Comparison of ENCODE assay signal across 9 cellular contexts in genomic region chr21:17780539-17780938, GRCh38. TPM values are rescaled to one million over a fixed set of nuclear protein-coding genes. Genes with fewer than 3 reads are reported as not detected.
A peak's percentile ranks its signal among the peaks of the same experiment; 100 is the strongest.
DNase-seq lines count a peak whose midpoint lies in the region; ATAC-seq and TF ChIP-seq lines count a peak whose summit lies in the region.
"Had no signal": no experiment of that assay in that cellular context is flagged by ENCODE, and none has a peak within 500 bp of the region (broad histone marks: within the 10 kb centered on the region; RNA-seq: fewer than 3 reads in every experiment).

No MANE protein-coding gene starts in this region.

- H3K27ac Mint-ChIP-seq in effector memory CD8-positive, alpha-beta T cell, result peak overlapping the region; percentile 62 to 93

- H3K27me3 Mint-ChIP-seq in effector memory CD8-positive, alpha-beta T cell, result no peaks in the 10 kb centered on the region

- peaks cover 65 to 77% of the 10 kb centered on the region in 2 donors for H3K4me1 Mint-ChIP-seq in effector memory CD8-positive, alpha-beta T cell (ENCODE audit: low read depth in 2 of 2)

- H3K36me3 Mint-ChIP-seq in effector memory CD8-positive, alpha-beta T cell (ENCODE audit: insufficient read depth), result peaks cover 13% of the 10 kb centered on the region

- no peaks in the 10 kb centered on the region for H3K9me3 Mint-ChIP-seq in effector memory CD8-positive, alpha-beta T cell
- H3K9me3 Mint-ChIP-seq: dendritic cell treated with granulocyte-macrophage colony-stimulating factor and Interleukin-4, amounts not matched to agents 40 ng/mL and 50 ng/mL, for 4 days had no signal

- H3K27ac ChIP-seq in WERI-Rb-1, result no peak overlapping the region

- no peaks in the 10 kb centered on the region for H3K9me3 ChIP-seq in WERI-Rb-1 (ENCODE audit: severe bottlenecking)

- peak; percentile 63 to 66 for DNase-seq in NOMO-1 (lab: John Stamatoyannopoulos, UW; ENCODE audit: unreplicated experiment in 2 of 2)
- peak; percentile 52 to 60 (median 53) for DNase-seq in effector memory CD8-positive, alpha-beta T cell
- DNase-seq in WERI-Rb-1, result no peak
- no peak for DNase-seq in Right ventricle myocardium inferior (ENCODE audit: missing footprints)
- DNase-seq in GM19238 (ENCODE audit: insufficient read length, low spot score), result no peak
- no peak for DNase-seq in OCI-M1 (lab: John Stamatoyannopoulos, UW)

- ATAC-seq in GM18508 (IDR thresholded peaks at IDR 0.05; ENCODE audit: insufficient read depth, unreplicated experiment) (peak; percentile 28), HG02610 (IDR thresholded peaks at IDR 0.05; ENCODE audit: unreplicated experiment) (peak; percentile 40), Right ventricle myocardium inferior (no peak)
- ATAC-seq in effector memory CD8-positive, alpha-beta T cell (replicated peaks), result peak; percentile 63

- TF ChIP-seq CTCF in WERI-Rb-1 (IDR thresholded peaks at IDR 0.05; ENCODE audit: low read depth, low read length), result no peak

- no peak overlapping the region for H3K4me3 ChIP-seq in WERI-Rb-1 (ENCODE audit: low read depth, low read length)

- H3K36me3 ChIP-seq in WERI-Rb-1, result 0 out of 2 replicates have a peak, but pooled peaks cover 4% of the 10 kb centered on the region

- H3K4me3 Mint-ChIP-seq in effector memory CD8-positive, alpha-beta T cell, result peak overlapping the region; percentile 68 to 83
- H3K4me3 Mint-ChIP-seq: dendritic cell treated with granulocyte-macrophage colony-stimulating factor and Interleukin-4, amounts not matched to agents 40 ng/mL and 50 ng/mL, for 4 days had no signal

- intact Hi-C loops in Right ventricle myocardium inferior (cut with DNase I), result no loop called here

- H3K27me3 ChIP-seq in WERI-Rb-1 (ENCODE audit: insufficient read depth, low read depth, severe bottlenecking), result no peaks in the 10 kb centered on the region

RNA-seq across cellular contexts. Expression of gene C21orf91, which starts 38.6 kb away (rescaled TPM):
- total RNA-seq in Right ventricle myocardium inferior, result 6.5 TPM

Comparison
In these comparisons a context has a peak if more than half of its experiments do, and no peak if none do; other contexts are left out.
1. DNase-seq: peak in NOMO-1 (2 of 2) and effector memory CD8-positive, alpha-beta T cell (3 of 3); none in WERI-Rb-1 (single experiment), Right ventricle myocardium inferior (single experiment), GM19238 (single experiment) and OCI-M1 (single experiment).